ENCODE assay signal across 11 cellular contexts in genomic region chr20:46349742-46350056, GRCh38. TPM values are rescaled to one million over a fixed set of nuclear protein-coding genes. Genes with fewer than 3 reads are reported as not detected.
DNase-seq lines count a peak whose midpoint lies in the region; ATAC-seq, FAIRE-seq and TF ChIP-seq lines count a peak whose summit lies in the region.
"Had no signal": no experiment of that assay in that cellular context is flagged by ENCODE, and none has a peak within 500 bp of the region (broad histone marks: within the 10 kb centered on the region; RNA-seq: fewer than 3 reads in every experiment).

No MANE protein-coding gene starts in this region.

- H3K9me3 ChIP-seq in HepG2 (ENCODE audit: low read length) (no peaks in the 10 kb centered on the region), right lobe of liver (no peaks in the 10 kb centered on the region)
- H3K9me3 ChIP-seq: ascending aorta, upper lobe of right lung had no signal

- H3K4me3 ChIP-seq in HepG2 (replicated peaks in 1 of 3; ENCODE audit: insufficient read depth in 1 of 3, low read depth in 2 of 3, low read length in 3 of 3) (no peak overlapping the region), right lobe of liver (no peak overlapping the region)
- H3K4me3 ChIP-seq: ascending aorta, upper lobe of right lung had no signal

- H3K27me3 ChIP-seq in HepG2 (ENCODE audit: control insufficient read depth in 1 of 2, insufficient read depth in 2 of 2, low read length in 2 of 2), result no peaks in the 10 kb centered on the region
- no peaks in the 10 kb centered on the region for H3K27me3 ChIP-seq in right lobe of liver
- H3K27me3 ChIP-seq: ascending aorta, upper lobe of right lung had no signal

- H2AFZ ChIP-seq in HepG2 (ENCODE audit: low read length), result no peak overlapping the region

- no peak for TF ChIP-seq POLR2A in HepG2 (IDR thresholded peaks at IDR 0.05; ENCODE audit: insufficient read depth in 1 of 2, low read depth in 2 of 2, low read length in 2 of 2)
- no peak for TF ChIP-seq POLR2A in right lobe of liver (IDR thresholded peaks at IDR 0.05)

- DNase-seq in HepG2 (ENCODE audit: low spot score) (no peak), right lobe of liver (no peak), SHP77 treated with DMSO at 0.1 percent for 48 hours (lab: John Stamatoyannopoulos, UW) (peak; percentile 24), left colon (no peak), SIG-M5 treated with dmso at 0.1 percent for 504 hours (lab: John Stamatoyannopoulos, UW; ENCODE audit: unreplicated experiment) (no peak), NCI-H2107 treated with DMSO at 0.1 percent for 48 hours (lab: John Stamatoyannopoulos, UW; ENCODE audit: unreplicated experiment) (no peak)
- DNase-seq in activated CD4-positive, alpha-beta T cell treated with anti-CD3 and anti-CD28 coated beads for 1 hour, result no peak
- DNase-seq: upper lobe of right lung had no signal

- no peak for FAIRE-seq in HepG2 (lab: Jason Lieb, UNC)

- H3K36me3 ChIP-seq in HepG2 (replicated peaks in 1 of 2; ENCODE audit: control insufficient read depth in 1 of 2, insufficient read depth in 2 of 2, low read length in 2 of 2) (peaks cover 14 to 15% of the 10 kb centered on the region in 2 experiments; a peak in 3 of 5 replicates), right lobe of liver (peaks cover 0 to 5% (median 0%) of the 10 kb centered on the region in 4 donors)

- no TSS peak for BruUV-seq in HepG2 (replicated peaks; lab: Mats Ljungman, UMichigan)

- TF ChIP-seq CTCF in HepG2 (CRISPR knock-in tag; IDR thresholded peaks at IDR 0.05), result no peak
- TF ChIP-seq CTCF in right lobe of liver (IDR thresholded peaks at IDR 0.05), result no peak

- H3K4me2 ChIP-seq in HepG2 (ENCODE audit: low read depth, low read length), result no peak overlapping the region; the same call in 1 of the 2 replicates

- CTCF ChIA-PET in HepG2 (lab: Yijun Ruan, JAX; ENCODE audit: low intra/inter-chr PET ratio, low total read pairs), result interaction anchor here (1.1 to 3.3 kb wide), 2 partner anchors 43 to 335 kb away, joined by 3 to 16 read pairs; no protein-coding TSS in a partner anchor

- no peak for TF ChIP-seq RAD21 in HepG2 (CRISPR knock-in tag; IDR thresholded peaks at IDR 0.05)

- H4K20me1 ChIP-seq in HepG2 (ENCODE audit: insufficient read depth, low read length), result no peaks in the 10 kb centered on the region; the same call in 1 of the 2 replicates

- WGBS in HepG2 (ENCODE audit: low lambda C conversion rate), result 90% methylated on average over 4 of the region's 4 CpGs
- WGBS in right lobe of liver (ENCODE audit: insufficient coverage, low coverage, low lambda C conversion rate, missing lambda C conversion rate), result 90% methylated on average over 2 of the region's 4 CpGs

- ATAC-seq in HepG2 (no peak), right lobe of liver (no peak), left colon (peak; percentile 16), HG02610 (IDR thresholded peaks at IDR 0.05; ENCODE audit: unreplicated experiment) (no peak)

- H3K9ac ChIP-seq in HepG2 (ENCODE audit: insufficient read depth, low read depth, low read length), result no peak overlapping the region

- intact Hi-C loops in HepG2 (cut with micrococcal nuclease; ENCODE audit: unreplicated experiment), result loop anchor here (1.0 to 2.0 kb wide), 2 partner anchors 43 to 217 kb away; no protein-coding TSS in a partner anchor
- intact Hi-C loops in right lobe of liver (cut with DNase I), result loop anchor here in 1 of 2 donors (10.0 kb wide), 2 partner anchors 45 to 215 kb away; partner anchors contain the start of gene CDH22
- intact Hi-C loops in left colon (cut with DNase I, micrococcal nuclease), result no loop called here

- no peaks in the 10 kb centered on the region for H3K79me2 ChIP-seq in HepG2 (ENCODE audit: insufficient read depth, low read length)

- POLR2A ChIA-PET in HepG2 (lab: Yijun Ruan, JAX), result interaction anchor here (1.0 to 4.7 kb wide), 2 partner anchors 12 to 15 kb away, joined by 3 to 37 read pairs; no protein-coding TSS in a partner anchor

- peak overlapping the region; percentile 2 for H3K27ac ChIP-seq in HepG2 (ENCODE audit: extremely low read length, insufficient read depth, low read length)
- H3K27ac ChIP-seq in right lobe of liver, result no peak overlapping the region
- H3K27ac ChIP-seq: ascending aorta, upper lobe of right lung had no signal

- in situ Hi-C loops in HepG2 (cut with HindIII; ENCODE audit: extremely low pct_ligation_motif_present, low pct_unique_long_range_greater_than_20kb), result loop anchor here (25.0 kb wide), 1 partner anchor 562 kb away; the partner anchor contains the start of genes DNTTIP1 and WFDC3

- H3K4me1 ChIP-seq in HepG2 (ENCODE audit: insufficient read depth, low read length) (peaks cover 44% of the 10 kb centered on the region), right lobe of liver (peaks cover 0 to 5% (median 2%) of the 10 kb centered on the region in 4 donors)
- H3K4me1 ChIP-seq: ascending aorta, upper lobe of right lung had no signal

- TF ChIP-seq EP300 in HepG2 (IDR thresholded peaks at IDR 0.05; ENCODE audit: low read depth in 2 of 2, low read length in 2 of 2), result no peak
- TF ChIP-seq EP300 in HepG2 (CRISPR knock-in tag; IDR thresholded peaks at IDR 0.05; ENCODE audit: borderline replicate concordance), result no peak

TF ChIP-seq in HepG2, 621 proteins besides CTCF, POLR2A, EP300 and RAD21:
- 0 out of 2 replicates have a peak, but pooled peaks have one; percentile 26 for TF ChIP-seq PHF20 (CRISPR knock-in tag; IDR thresholded peaks at IDR 0.05)
- TF ChIP-seq PLSCR1 (CRISPR knock-in tag; IDR thresholded peaks at IDR 0.05; ENCODE audit: borderline replicate concordance), result no peak
TF ChIP-seq in HepG2: peak in this region for 1.

RNA-seq across cellular contexts. Expression of gene CDH22, which starts 41.4 kb away (rescaled TPM):
- total RNA-seq in HepG2 (2016; rRNA removed; fragmentation: Illumina TruSeq; extraction: Trizol) (not detected in 2 replicates), right lobe of liver (not detected), left colon (under 1 TPM; 0.09 to 0.17 TPM)
- total RNA-seq in HepG2 (2016; cell fraction: cytosol; rRNA removed; fragmentation: Illumina TruSeq; extraction: Trizol; ENCODE audit: low read depth), result not detected in 2 replicates
- total RNA-seq in HepG2 (2016; cell fraction: insoluble cytoplasmic fraction; rRNA removed; fragmentation: Illumina TruSeq; extraction: Trizol), result not detected in 2 replicates
- not detected in 2 replicates for total RNA-seq in HepG2 (2016; cell fraction: membrane; rRNA removed; fragmentation: Illumina TruSeq; extraction: Trizol)
- not detected in 2 replicates for total RNA-seq in HepG2 (2016; cell fraction: nucleus; rRNA removed; fragmentation: Illumina TruSeq; extraction: Trizol)
- polyA plus RNA-seq in HepG2 (2011; rRNA removed), result not detected in 2 replicates
- polyA plus RNA-seq in HepG2 (2011; cell fraction: cytosol; rRNA removed), result not detected in 2 replicates
- polyA plus RNA-seq in HepG2 (2011; cell fraction: nucleus; rRNA removed), result 0.10 TPM in 1 of 2 replicates, not detected in the other
- not detected in 2 replicates for polyA plus RNA-seq in HepG2 (2012)
- not detected in 2 replicates for polyA plus RNA-seq in HepG2 (2016; cell fraction: cytosol; fragmentation: Illumina TruSeq; extraction: Trizol; ENCODE audit: low read depth)
- polyA plus RNA-seq in HepG2 (2016; cell fraction: insoluble cytoplasmic fraction; fragmentation: Illumina TruSeq; extraction: Trizol; ENCODE audit: low read depth), result not detected in 2 replicates
- polyA plus RNA-seq in HepG2 (2016; cell fraction: membrane; fragmentation: Illumina TruSeq; extraction: Trizol; ENCODE audit: low read depth), result not detected in 2 replicates
- not detected in 2 replicates for polyA plus RNA-seq in HepG2 (2016; cell fraction: nucleus; fragmentation: Illumina TruSeq; extraction: Trizol; ENCODE audit: insufficient read depth, low read depth)
- polyA minus RNA-seq in HepG2 (2011; rRNA and poly(A)+ RNA removed; ENCODE audit: low replicate concordance), result 0.04 TPM in 1 of 2 replicates, not detected in the other
- not detected in 2 replicates for polyA minus RNA-seq in HepG2 (2011; cell fraction: cytosol; rRNA and poly(A)+ RNA removed)
- not detected in 2 replicates for polyA minus RNA-seq in HepG2 (2011; cell fraction: nucleus; rRNA and poly(A)+ RNA removed)
- total RNA-seq: ascending aorta; T-helper 1 cell treated with Interleukin-12 subunit alpha and Interleukin-12 subunit beta and Interleukin-4 antibody, amounts not matched to agents 30 ng/mL and 1 ng/mL, for 36 hours had no signal

RNA-seq across cellular contexts. Expression of gene ELMO2, which starts 56.7 kb away (rescaled TPM):
- 35.7 and 42.8 TPM in 2 replicates for total RNA-seq in HepG2 (2016; rRNA removed; fragmentation: Illumina TruSeq; extraction: Trizol)
- total RNA-seq in HepG2 (2016; cell fraction: cytosol; rRNA removed; fragmentation: Illumina TruSeq; extraction: Trizol; ENCODE audit: low read depth), result 13.2 and 13.6 TPM in 2 replicates
- 37.9 and 41.5 TPM in 2 replicates for total RNA-seq in HepG2 (2016; cell fraction: insoluble cytoplasmic fraction; rRNA removed; fragmentation: Illumina TruSeq; extraction: Trizol)
- 26.7 and 30.9 TPM in 2 replicates for total RNA-seq in HepG2 (2016; cell fraction: membrane; rRNA removed; fragmentation: Illumina TruSeq; extraction: Trizol)
- total RNA-seq in HepG2 (2016; cell fraction: nucleus; rRNA removed; fragmentation: Illumina TruSeq; extraction: Trizol), result 40.9 and 42.4 TPM in 2 replicates
- 30.6 and 41.5 TPM in 2 replicates for polyA plus RNA-seq in HepG2 (2011; rRNA removed)
- 30.0 and 34.9 TPM in 2 replicates for polyA plus RNA-seq in HepG2 (2011; cell fraction: cytosol; rRNA removed)
- polyA plus RNA-seq in HepG2 (2011; cell fraction: nucleus; rRNA removed), result 50.8 and 59.8 TPM in 2 replicates
- polyA plus RNA-seq in HepG2 (2012), result 29.1 and 29.9 TPM in 2 replicates
- 3.6 and 4.5 TPM in 2 replicates for polyA plus RNA-seq in HepG2 (2016; cell fraction: cytosol; fragmentation: Illumina TruSeq; extraction: Trizol; ENCODE audit: low read depth)
- 42.7 and 43.4 TPM in 2 replicates for polyA plus RNA-seq in HepG2 (2016; cell fraction: insoluble cytoplasmic fraction; fragmentation: Illumina TruSeq; extraction: Trizol; ENCODE audit: low read depth)
- polyA plus RNA-seq in HepG2 (2016; cell fraction: membrane; fragmentation: Illumina TruSeq; extraction: Trizol; ENCODE audit: low read depth), result 9.8 and 11.9 TPM in 2 replicates
- 92.2 and 100 TPM in 2 replicates for polyA plus RNA-seq in HepG2 (2016; cell fraction: nucleus; fragmentation: Illumina TruSeq; extraction: Trizol; ENCODE audit: insufficient read depth, low read depth)
- 68.1 and 91.6 TPM in 2 replicates for polyA minus RNA-seq in HepG2 (2011; rRNA and poly(A)+ RNA removed; ENCODE audit: low replicate concordance)
- 23.7 and 37.7 TPM in 2 replicates for polyA minus RNA-seq in HepG2 (2011; cell fraction: cytosol; rRNA and poly(A)+ RNA removed)
- polyA minus RNA-seq in HepG2 (2011; cell fraction: nucleus; rRNA and poly(A)+ RNA removed), result 38.2 and 50.8 TPM in 2 replicates
- total RNA-seq in right lobe of liver, result 10 to 100 TPM; 14.9 to 22.9 (median 17.4) TPM
- 10 to 100 TPM; 25.3 to 30.2 TPM for total RNA-seq in left colon
